ENCODE assay signal across 10 cellular contexts in the genomic region with DNA sequence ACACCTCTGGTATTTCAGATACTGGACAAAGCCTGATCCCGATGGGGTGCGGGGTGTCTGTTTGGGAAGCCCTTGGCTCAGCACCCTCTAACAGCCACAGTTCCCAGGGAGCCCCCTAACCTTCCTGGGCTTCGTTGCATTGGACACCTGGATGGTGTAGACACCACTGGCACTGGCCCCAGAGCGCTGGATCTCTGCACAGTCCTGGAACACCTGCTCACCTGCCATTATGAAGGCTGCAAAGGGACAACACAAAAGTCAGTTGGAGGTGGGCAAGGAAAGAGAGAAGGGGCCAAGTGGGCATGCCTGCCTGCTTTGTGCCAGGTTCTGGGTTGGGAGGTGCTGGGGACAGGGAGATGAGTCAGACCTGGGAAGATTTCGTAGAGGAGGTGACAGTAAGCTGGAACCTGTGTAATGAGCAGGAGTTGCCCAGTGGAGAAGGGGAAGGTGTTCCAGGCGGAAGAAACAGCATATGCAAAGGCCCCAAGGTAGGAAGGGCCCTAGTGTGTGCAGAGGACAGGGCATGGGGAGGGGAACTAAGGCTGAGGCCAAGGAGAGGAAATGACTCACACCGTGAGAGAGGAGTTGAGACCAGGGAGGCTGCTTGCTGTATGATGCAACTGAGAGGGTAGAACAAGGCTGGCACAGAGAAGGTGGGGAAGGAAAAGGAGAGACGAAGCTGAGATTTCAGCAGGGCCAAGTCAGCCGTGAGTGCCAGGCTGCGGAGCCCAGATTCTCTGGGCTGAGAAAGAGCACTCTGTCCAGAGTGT. TPM values are rescaled to one million over a fixed set of nuclear protein-coding genes. Genes with fewer than 3 reads are reported as not detected.
A peak's percentile ranks its signal among the peaks of the same experiment; 100 is the strongest.
DNase-seq lines count a peak whose midpoint lies in the region; ATAC-seq and FAIRE-seq lines count a peak whose summit lies in the region.
"Had no signal": no experiment of that assay in that cellular context is flagged by ENCODE, and none has a peak within 500 bp of the region (broad histone marks: within the 10 kb centered on the region; RNA-seq: fewer than 3 reads in every experiment).

No MANE protein-coding gene starts in this region.

- H3K36me3 Mint-ChIP-seq in activated naive CD8-positive, alpha-beta T cell: no peaks in the 10 kb centered on the region
- no peaks in the 10 kb centered on the region for H3K36me3 Mint-ChIP-seq in natural killer cell treated with Interleukin-12 subunit alpha and Interleukin-12 subunit beta and Interleukin-15 and Interleukin-18, amount 100 ng/mL, for 72 hours

- DNase-seq in GM18507 (ENCODE audit: extremely low spot score, insufficient read length, low read depth): no peak
- DNase-seq in NOMO-1 treated with dmso at 0.1 percent for 144 hours (lab: John Stamatoyannopoulos, UW; ENCODE audit: unreplicated experiment): peak; percentile 45
- DNase-seq in natural killer cell treated with Interleukin-12 subunit alpha and Interleukin-12 subunit beta and Interleukin-15 and Interleukin-18, amount 100 ng/mL, for 72 hours (ENCODE audit: low spot score): peak; percentile 67
- no peak for DNase-seq in NCI-H2081 (lab: John Stamatoyannopoulos, UW)
- no peak for DNase-seq in D341Med (ENCODE audit: low spot score)
- DNase-seq: heart left ventricle, right lobe of liver had no signal

- no peak overlapping the region for H3K27ac Mint-ChIP-seq in activated naive CD8-positive, alpha-beta T cell
- H3K27ac Mint-ChIP-seq in natural killer cell treated with Interleukin-12 subunit alpha and Interleukin-12 subunit beta and Interleukin-15 and Interleukin-18, amount 100 ng/mL, for 72 hours: peak overlapping the region in 1 of 2 donors; percentile 73

- peak; percentile 95 to 96 for ATAC-seq in natural killer cell treated with Interleukin-12 subunit alpha and Interleukin-12 subunit beta and Interleukin-15 and Interleukin-18, amount 100 ng/mL, for 72 hours
- ATAC-seq in GM19324 (IDR thresholded peaks at IDR 0.05; ENCODE audit: low FRiP score, unreplicated experiment): no peak
- no peak for ATAC-seq in HG02763 (IDR thresholded peaks at IDR 0.05; ENCODE audit: unreplicated experiment)

- H3K9me3 Mint-ChIP-seq in activated naive CD8-positive, alpha-beta T cell (ENCODE audit: low read depth): no peaks in the 10 kb centered on the region
- H3K9me3 Mint-ChIP-seq in natural killer cell treated with Interleukin-12 subunit alpha and Interleukin-12 subunit beta and Interleukin-15 and Interleukin-18, amount 100 ng/mL, for 72 hours: no peaks in the 10 kb centered on the region

- H3K27me3 Mint-ChIP-seq in activated naive CD8-positive, alpha-beta T cell: peaks cover 12% of the 10 kb centered on the region
- peaks cover 10 to 12% of the 10 kb centered on the region in 2 donors for H3K27me3 Mint-ChIP-seq in natural killer cell treated with Interleukin-12 subunit alpha and Interleukin-12 subunit beta and Interleukin-15 and Interleukin-18, amount 100 ng/mL, for 72 hours

- FAIRE-seq in GM18507 (lab: Jason Lieb, UNC): peak; percentile 12

- peaks cover 7% of the 10 kb centered on the region for H3K4me1 Mint-ChIP-seq in activated naive CD8-positive, alpha-beta T cell (ENCODE audit: low read depth)
- peaks cover 11 to 15% of the 10 kb centered on the region in 2 donors for H3K4me1 Mint-ChIP-seq in natural killer cell treated with Interleukin-12 subunit alpha and Interleukin-12 subunit beta and Interleukin-15 and Interleukin-18, amount 100 ng/mL, for 72 hours (ENCODE audit: low read depth in 2 of 2)

- H3K4me3 Mint-ChIP-seq in activated naive CD8-positive, alpha-beta T cell: peak overlapping the region; percentile 25
- H3K4me3 Mint-ChIP-seq in natural killer cell treated with Interleukin-12 subunit alpha and Interleukin-12 subunit beta and Interleukin-15 and Interleukin-18, amount 100 ng/mL, for 72 hours: no peak overlapping the region

RNA-seq across cellular contexts. Expression of gene ANGPT4, which starts 34.9 kb away (rescaled TPM):
- total RNA-seq in natural killer cell treated with Interleukin-12 subunit alpha and Interleukin-12 subunit beta and Interleukin-15 and Interleukin-18, amount 100 ng/mL, for 72 hours: not detected

RNA-seq across cellular contexts. Expression of gene FAM110A, which starts 47.7 kb away (rescaled TPM):
- total RNA-seq in natural killer cell treated with Interleukin-12 subunit alpha and Interleukin-12 subunit beta and Interleukin-15 and Interleukin-18, amount 100 ng/mL, for 72 hours: 10 to 100 TPM; 29.6 to 58.2 TPM

Comparison
In these comparisons a context has a peak if more than half of its experiments do, and no peak if none do; other contexts are left out.
1. DNase-seq: peak in NOMO-1 treated with dmso at 0.1 percent for 144 hours (single experiment) and natural killer cell treated with Interleukin-12 subunit alpha and Interleukin-12 subunit beta and Interleukin-15 and Interleukin-18, amount 100 ng/mL, for 72 hours (single experiment); none in GM18507 (single experiment), NCI-H2081 (0 of 2) and D341Med (single experiment).
2. ATAC-seq: peak in natural killer cell treated with Interleukin-12 subunit alpha and Interleukin-12 subunit beta and Interleukin-15 and Interleukin-18, amount 100 ng/mL, for 72 hours (2 of 2); none in GM19324 (single experiment) and HG02763 (single experiment).